In the genomic region with DNA sequence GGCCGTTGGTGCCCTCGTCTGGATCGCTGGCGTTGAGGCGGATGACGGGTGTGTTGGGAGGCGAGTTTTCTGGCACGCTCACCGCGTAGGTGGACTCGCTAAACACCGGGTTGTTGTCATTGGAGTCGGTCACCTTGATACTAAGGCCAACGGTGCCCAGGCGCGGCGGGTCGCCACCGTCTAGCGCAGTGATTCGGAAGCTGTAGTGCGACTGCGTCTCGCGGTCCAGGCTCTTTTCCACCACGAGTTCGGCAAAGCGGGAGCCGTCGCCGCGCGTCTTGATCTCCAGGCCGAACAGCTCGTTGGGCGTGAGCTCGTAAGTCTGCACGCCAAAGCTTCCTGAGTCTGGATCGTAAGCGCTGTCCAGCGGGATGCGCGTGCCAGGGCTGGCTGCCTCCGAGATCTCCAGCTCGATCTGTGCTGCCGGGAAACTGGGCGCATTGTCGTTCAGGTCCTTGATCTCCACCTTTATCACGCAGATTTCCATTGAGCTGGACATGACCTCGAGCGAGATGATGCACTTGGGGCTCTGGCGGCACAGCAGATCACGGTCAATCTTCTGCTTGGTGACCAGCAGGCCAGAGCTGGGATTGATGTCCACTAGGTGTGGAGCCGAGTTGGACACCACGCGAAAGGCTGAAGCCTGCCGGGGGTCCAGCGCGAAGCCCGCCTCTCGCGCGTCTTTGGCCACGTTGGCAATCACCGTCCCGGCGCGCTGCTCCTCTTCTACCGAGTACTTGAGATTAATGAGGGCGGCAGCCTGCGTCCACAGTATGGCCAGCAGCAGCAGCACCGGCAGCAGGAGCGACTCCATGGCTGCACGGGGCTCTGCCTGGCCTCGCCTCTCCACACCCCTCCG, we compare ENCODE assay signal across 14 cellular contexts. TPM values are rescaled to one million over a fixed set of nuclear protein-coding genes. Genes with fewer than 3 reads are reported as not detected.
DNase-seq lines count a peak whose midpoint lies in the region; ATAC-seq, FAIRE-seq and TF ChIP-seq lines count a peak whose summit lies in the region.
"Had no signal": no experiment of that assay in that cellular context is flagged by ENCODE, and none has a peak within 500 bp of the region (broad histone marks: within the 10 kb centered on the region; RNA-seq: fewer than 3 reads in every experiment).

No MANE protein-coding gene starts in this region.

- FAIRE-seq in D721Med (lab: Jason Lieb, UNC): no peak

- H3K27me3 ChIP-seq in NT2/D1 (ENCODE audit: insufficient read depth, insufficient read length): peaks cover 64% of the 10 kb centered on the region
- H3K27me3 ChIP-seq in hepatocyte: peaks cover 13% of the 10 kb centered on the region
- H3K27me3 ChIP-seq in psoas muscle (ENCODE audit: insufficient read depth in 3 of 3, low read length in 2 of 3): peaks cover 0 to 95% (median 13%) of the 10 kb centered on the region in 3 donors
- H3K27me3 ChIP-seq in gastrocnemius medialis: peaks cover 3 to 52% (median 36%) of the 10 kb centered on the region in 3 donors

- DNase-seq in GM20000 (ENCODE audit: low spot score) (peak; percentile 7), NT2/D1 (ENCODE audit: low read depth, low spot score) (no peak), hepatocyte (ENCODE audit: low spot score) (no peak), psoas muscle (peak in 1 of 2 donors; percentile 10), D721Med (ENCODE audit: insufficient read length, low spot score) (no peak), gastrocnemius medialis (no peak)
- DNase-seq in stimulated activated naive CD8-positive, alpha-beta T cell treated with anti-CD3 and anti-CD28 coated beads, Interleukin-15, Interleukin-2, amounts not matched to agents 100 U/mL and 50 U/mL, for 24 hours: no peak
- DNase-seq: activated B cell treated with CpG ODN at 0.5 μM for 24 hours, NCI-H1092 treated with DMSO at 0.1 percent for 48 hours, NCI-H226 had no signal

- peak overlapping the region; percentile 87 for H3K4me2 ChIP-seq in hepatocyte

- H3K36me3 ChIP-seq in NT2/D1 (ENCODE audit: insufficient read depth, insufficient read length, low read length): peaks cover 12% of the 10 kb centered on the region
- H3K36me3 ChIP-seq in hepatocyte (replicated peaks; ENCODE audit: insufficient read depth, low read depth): no peaks in the 10 kb centered on the region
- no peaks in the 10 kb centered on the region for H3K36me3 ChIP-seq in psoas muscle (ENCODE audit: insufficient read depth in 1 of 2, low read depth in 1 of 2)
- no peaks in the 10 kb centered on the region for H3K36me3 ChIP-seq in gastrocnemius medialis

- ATAC-seq in psoas muscle (no peak), gastrocnemius medialis (no peak)
- no peak for ATAC-seq in stimulated activated naive CD8-positive, alpha-beta T cell treated with anti-CD3 and anti-CD28 coated beads, Interleukin-15, Interleukin-2, amounts not matched to agents 100 U/mL and 50 U/mL, for 24 hours

- H3K79me2 ChIP-seq in hepatocyte: no peaks in the 10 kb centered on the region

- intact Hi-C loops in psoas muscle (cut with DNase I): no loop called here
- intact Hi-C loops in gastrocnemius medialis (cut with DNase I; ENCODE audit: low total_unique reads): no loop called here

- 81% methylated on average over 74 of the region's 76 CpGs for WGBS in hepatocyte (ENCODE audit: low lambda C conversion rate, missing lambda C conversion rate)
- 4 to 34% (median 9%) methylated on average over 43 to 76 of the region's 76 CpGs for WGBS in psoas muscle, 3 donors

- no peak overlapping the region for H3K9ac ChIP-seq in NT2/D1 (ENCODE audit: insufficient read length, low read depth)

- peaks cover 15% of the 10 kb centered on the region; the same call in 1 of the 2 replicates for H3K9me3 ChIP-seq in NT2/D1 (ENCODE audit: insufficient read depth, low read length)
- no peaks in the 10 kb centered on the region for H3K9me3 ChIP-seq in hepatocyte (ENCODE audit: low read depth)
- H3K9me3 ChIP-seq in psoas muscle: no peaks in the 10 kb centered on the region
- no peaks in the 10 kb centered on the region for H3K9me3 ChIP-seq in gastrocnemius medialis

- H3K9me2 ChIP-seq in hepatocyte (replicated peaks; ENCODE audit: insufficient read depth): no peaks in the 10 kb centered on the region

- peak overlapping the region; percentile 49 for H3K4me3 ChIP-seq in NT2/D1 (ENCODE audit: insufficient read length, low read depth)
- H3K4me3 ChIP-seq in hepatocyte: no peak overlapping the region
- H3K4me3 ChIP-seq in psoas muscle: peak overlapping the region; percentile 55
- H3K4me3 ChIP-seq in gastrocnemius medialis: peak overlapping the region in 1 of 4 donors; percentile 25

- H3K27ac ChIP-seq in hepatocyte (no peak overlapping the region), psoas muscle (no peak overlapping the region), gastrocnemius medialis (no peak overlapping the region)
- H3K27ac ChIP-seq: C4-2B had no signal

- no peak for TF ChIP-seq CTCF in GM20000 (IDR thresholded peaks at IDR 0.05; ENCODE audit: extremely low read depth, missing control alignments)
- TF ChIP-seq CTCF in hepatocyte (IDR thresholded peaks at IDR 0.05; ENCODE audit: poor library complexity): no peak
- TF ChIP-seq CTCF in psoas muscle (IDR thresholded peaks at IDR 0.05): no peak
- no peak for TF ChIP-seq CTCF in D721Med (IDR thresholded peaks at IDR 0.05; ENCODE audit: insufficient read depth, missing control alignments)
- TF ChIP-seq CTCF in gastrocnemius medialis (IDR thresholded peaks at IDR 0.05 in 4 of 5, conservative IDR thresholded peaks at IDR 0.05 in 1 of 5): no peak

- in situ Hi-C loops in gastrocnemius medialis (cut with MboI; ENCODE audit: low sequenced_read_pairs in 4 of 4): no loop called here

- H3K4me1 ChIP-seq in NT2/D1 (ENCODE audit: insufficient read depth, insufficient read length) (peaks cover 4% of the 10 kb centered on the region), hepatocyte (ENCODE audit: insufficient read depth) (no peaks in the 10 kb centered on the region), psoas muscle (no peaks in the 10 kb centered on the region), gastrocnemius medialis (peaks cover 0 to 12% of the 10 kb centered on the region in 2 donors)

- no peak for TF ChIP-seq POLR2A in gastrocnemius medialis (IDR thresholded peaks at IDR 0.05)

- no peak overlapping the region for H2AFZ ChIP-seq in hepatocyte

- no peaks in the 10 kb centered on the region for H4K20me1 ChIP-seq in hepatocyte (ENCODE audit: insufficient read depth, poor library complexity, severe bottlenecking)

RNA-seq across cellular contexts. Expression of a gene that starts 2.1 kb away (rescaled TPM):
- 3.6 and 3.7 TPM in 2 replicates for total RNA-seq in hepatocyte
- 0.92 and 1.8 TPM in 2 replicates for polyA plus RNA-seq in hepatocyte
- 1 to 10 TPM in 1 of 4 donors, under 1 TPM in 3; 0.40 to 1.2 (median 0.90) TPM for total RNA-seq in psoas muscle
- polyA plus RNA-seq in psoas muscle: under 1 TPM; 0.13 to 0.23 (median 0.18) TPM
- 1 to 10 TPM in 1 of 4 donors, under 1 TPM in 3; 0.63 to 1.5 (median 0.72) TPM for total RNA-seq in gastrocnemius medialis
- total RNA-seq: activated B cell treated with CpG ODN at 0.5 μM for 24 hours, mononuclear cell, OCI-LY7 had no signal
- polyA plus RNA-seq: IgD-negative memory B cell had no signal
